In the genomic region with DNA sequence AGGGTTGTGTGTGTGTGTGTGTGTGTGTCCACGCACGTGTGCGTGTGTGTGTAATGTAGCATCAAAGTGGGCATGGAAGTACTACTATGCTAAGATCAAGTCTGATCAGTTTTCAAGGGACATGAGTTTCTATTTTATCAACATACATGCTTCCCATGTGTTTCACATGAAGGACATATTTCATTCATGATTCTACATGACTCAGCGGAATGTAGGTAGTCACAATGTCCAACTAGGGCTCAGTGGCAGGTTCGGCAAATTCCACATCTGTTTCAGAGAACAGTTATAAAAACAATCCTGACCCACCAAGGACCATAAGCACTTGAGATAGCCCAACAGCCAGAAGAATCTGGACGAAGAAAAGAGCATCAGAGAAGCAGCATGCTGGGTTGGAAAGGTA, we compare ENCODE assay signal across 27 cellular contexts.
DNase-seq lines count a peak whose midpoint lies in the region; ATAC-seq, FAIRE-seq and TF ChIP-seq lines count a peak whose summit lies in the region.
"Had no signal": no experiment of that assay in that cellular context is flagged by ENCODE, and none has a peak within 500 bp of the region (broad histone marks: within the 10 kb centered on the region; RNA-seq: fewer than 3 reads in every experiment).

No MANE protein-coding gene starts in this region.

- no peak overlapping the region for H3K23ac ChIP-seq in IMR-90 (ENCODE audit: low read depth, low read length)

- BruUV-seq in HepG2 (replicated peaks; lab: Mats Ljungman, UMichigan) (no TSS peak), IMR-90 (replicated peaks; lab: Mats Ljungman, UMichigan) (no TSS peak), K562 (replicated peaks; lab: Mats Ljungman, UMichigan) (no TSS peak)

- H2BK20ac ChIP-seq in IMR-90 (ENCODE audit: low read depth, low read length): no peak overlapping the region

- TF ChIP-seq POLR2A in HepG2 (IDR thresholded peaks at IDR 0.05; ENCODE audit: insufficient read depth in 1 of 2, low read depth in 2 of 2, low read length in 2 of 2) (no peak), right lobe of liver (IDR thresholded peaks at IDR 0.05) (no peak), IMR-90 (IDR thresholded peaks at IDR 0.05; ENCODE audit: low read depth, low read length) (no peak), K562 (conservative IDR thresholded peaks at IDR 0.05) (no peak)

- no peak overlapping the region for H2AK5ac ChIP-seq in IMR-90 (ENCODE audit: low read depth, low read length)

- dilution Hi-C loops in IMR-90 (cut with HindIII; ENCODE audit: low sequenced_read_pairs, unreplicated experiment): no loop called here

- H4K20me1 ChIP-seq in HepG2 (ENCODE audit: insufficient read depth, low read length) (no peaks in the 10 kb centered on the region), IMR-90 (ENCODE audit: insufficient read depth, low read length) (no peaks in the 10 kb centered on the region; the same call in 1 of the 2 replicates), K562 (replicated peaks; ENCODE audit: control insufficient read depth, insufficient read depth, low read length) (no peaks in the 10 kb centered on the region)
- H4K20me1 ChIP-seq: BLaER1 had no signal

- no peak overlapping the region for H3K4me3 ChIP-seq in HepG2 (replicated peaks in 1 of 3; ENCODE audit: insufficient read depth in 1 of 3, low read depth in 2 of 3, low read length in 3 of 3)
- H3K4me3 ChIP-seq in right lobe of liver: no peak overlapping the region
- no peak overlapping the region for H3K4me3 ChIP-seq in IMR-90 (ENCODE audit: insufficient read depth, low read depth, low read length)
- no peak overlapping the region for H3K4me3 ChIP-seq in K562
- H3K4me3 ChIP-seq: BLaER1 had no signal

- H3K27ac Mint-ChIP-seq in natural killer cell: no peak overlapping the region
- H3K27ac Mint-ChIP-seq: CD14-positive monocyte; CD4-positive, alpha-beta memory T cell; CD4-positive, CD25-positive, alpha-beta regulatory T cell had no signal

- TF ChIP-seq RAD21 in HepG2 (CRISPR knock-in tag; IDR thresholded peaks at IDR 0.05) (no peak), IMR-90 (IDR thresholded peaks at IDR 0.05; ENCODE audit: low read length) (no peak), K562 (CRISPR knock-in tag; conservative IDR thresholded peaks at IDR 0.05 in 1 of 2, IDR thresholded peaks at IDR 0.05 in 1 of 2) (no peak)

- H3K9ac ChIP-seq in HepG2 (ENCODE audit: insufficient read depth, low read depth, low read length): no peak overlapping the region
- no peak overlapping the region for H3K9ac ChIP-seq in IMR-90 (ENCODE audit: low read depth, low read length)
- no peak overlapping the region for H3K9ac ChIP-seq in K562 (ENCODE audit: insufficient read depth in 1 of 2, low read depth in 2 of 2, low read length in 2 of 2)
- H3K9ac ChIP-seq: BLaER1 had no signal

- no peak for TF ChIP-seq CTCF in HepG2 (CRISPR knock-in tag; IDR thresholded peaks at IDR 0.05)
- TF ChIP-seq CTCF in right lobe of liver (IDR thresholded peaks at IDR 0.05): no peak
- no peak for TF ChIP-seq CTCF in IMR-90 (conservative IDR thresholded peaks at IDR 0.05; ENCODE audit: low read depth, low read length)
- no peak for TF ChIP-seq CTCF in K562 (IDR thresholded peaks at IDR 0.05 in 2 of 3, conservative IDR thresholded peaks at IDR 0.05 in 1 of 3; ENCODE audit: insufficient read depth in 2 of 3, low read depth in 1 of 3, low read length in 3 of 3)
- TF ChIP-seq CTCF in natural killer cell (IDR thresholded peaks at IDR 0.05): no peak

- no peak overlapping the region for H3K18ac ChIP-seq in IMR-90 (ENCODE audit: low read depth, low read length)

- FAIRE-seq in HepG2 (lab: Jason Lieb, UNC) (no peak), K562 (lab: Jason Lieb, UNC) (no peak), urothelium cell line (lab: Jason Lieb, UNC) (peak; percentile 50)
- FAIRE-seq: G401.6, GM12891, GM19239 had no signal

- TF ChIP-seq EP300 in HepG2 (IDR thresholded peaks at IDR 0.05; ENCODE audit: low read depth in 2 of 2, low read length in 2 of 2) (no peak), HepG2 (CRISPR knock-in tag; IDR thresholded peaks at IDR 0.05; ENCODE audit: borderline replicate concordance) (no peak), K562 (IDR thresholded peaks at IDR 0.05; ENCODE audit: low read length) (no peak)

- intact Hi-C loops in HepG2 (cut with micrococcal nuclease; ENCODE audit: unreplicated experiment) (no loop called here), right lobe of liver (cut with DNase I) (no loop called here), IMR-90 (cut with micrococcal nuclease) (no loop called here), K562 (cut with micrococcal nuclease) (no loop called here), natural killer cell (cut with micrococcal nuclease) (no loop called here)

- H3K4ac ChIP-seq in IMR-90 (ENCODE audit: low read depth, low read length): no peak overlapping the region

- no peak overlapping the region for H2BK5ac ChIP-seq in IMR-90 (ENCODE audit: low read depth, low read length, poor library complexity, severe bottlenecking)

- H3K79me1 ChIP-seq in IMR-90 (ENCODE audit: low read depth in 1 of 2, low read length in 2 of 2): no peaks in the 10 kb centered on the region

- CTCF ChIA-PET in HepG2 (lab: Yijun Ruan, JAX; ENCODE audit: low intra/inter-chr PET ratio, low total read pairs): no interaction called here
- CTCF ChIA-PET in IMR-90 (lab: Yijun Ruan, JAX): no interaction called here
- CTCF ChIA-PET in K562 (lab: Yijun Ruan, JAX; ENCODE audit: low intra/inter-chr PET ratio): no interaction called here

- no peak overlapping the region for H3K14ac ChIP-seq in IMR-90 (replicated peaks; ENCODE audit: low read depth, low read length)

- no peak overlapping the region for H2AK9ac ChIP-seq in IMR-90 (replicated peaks; ENCODE audit: low read depth, low read length, poor library complexity)

- DNase-seq in HepG2 (ENCODE audit: low spot score): no peak
- DNase-seq in right lobe of liver: no peak
- DNase-seq in IMR-90: no peak
- DNase-seq in K562 (ENCODE audit: extremely low read depth in 1 of 4, low spot score in 3 of 4): no peak
- DNase-seq in urothelium cell line (ENCODE audit: low spot score): no peak
- no peak for DNase-seq in natural killer cell
- no peak for DNase-seq in activated CD4-positive, CD25-positive, alpha-beta regulatory T cell treated with anti-CD3 and anti-CD28 coated beads, Interleukin-2, amount 50 U/mL, for 72 hours
- no peak for DNase-seq in stimulated activated CD4-positive, alpha-beta T cell treated with anti-CD3 and anti-CD28 coated beads, Interleukin-4, amount 100 ng/mL, for 1 hour
- DNase-seq: ACHN; BE2C; C1 segment of cervical spinal cord; CD4-positive, alpha-beta memory T cell; CD4-positive, CD25-positive, alpha-beta regulatory T cell; CD8-positive, alpha-beta memory T cell; COR-L47; DMS 273 treated with DMSO at 0.1 percent for 48 hours; DMS153; DMS53; DMS79; DND-41; GF-D8 had no signal

- no peaks in the 10 kb centered on the region for H3K4me1 ChIP-seq in HepG2 (ENCODE audit: insufficient read depth, low read length)
- H3K4me1 ChIP-seq in right lobe of liver: peaks cover 0 to 18% (median 0%) of the 10 kb centered on the region in 4 donors
- no peaks in the 10 kb centered on the region for H3K4me1 ChIP-seq in IMR-90 (ENCODE audit: control insufficient read depth, insufficient read depth, low read length)
- H3K4me1 ChIP-seq in K562 (replicated peaks in 1 of 2; ENCODE audit: control insufficient read depth in 2 of 2, insufficient read depth in 2 of 2, low read length in 2 of 2): no peaks in the 10 kb centered on the region
- H3K4me1 ChIP-seq: BE2C, BLaER1 had no signal

- H3K4me2 ChIP-seq in HepG2 (ENCODE audit: low read depth, low read length) (no peak overlapping the region), IMR-90 (ENCODE audit: low read depth, low read length) (no peak overlapping the region), K562 (ENCODE audit: insufficient read depth, low read length) (no peak overlapping the region)
- H3K4me2 ChIP-seq: BLaER1 had no signal

- H3K9me1 ChIP-seq in IMR-90 (ENCODE audit: insufficient read depth, low read length) (no peaks in the 10 kb centered on the region), K562 (ENCODE audit: control insufficient read depth, insufficient read depth, low read length) (no peaks in the 10 kb centered on the region)

- H3K27ac ChIP-seq in HepG2 (ENCODE audit: extremely low read length, insufficient read depth, low read length): no peak overlapping the region
- H3K27ac ChIP-seq in right lobe of liver: no peak overlapping the region
- H3K27ac ChIP-seq in IMR-90 (ENCODE audit: insufficient read depth, low read length): no peak overlapping the region
- no peak overlapping the region for H3K27ac ChIP-seq in K562 (ENCODE audit: extremely low read depth, low read depth, low read length)
- H3K27ac ChIP-seq: 22Rv1, BLaER1 had no signal

- H3K27me3 ChIP-seq in HepG2 (ENCODE audit: control insufficient read depth in 1 of 2, insufficient read depth in 2 of 2, low read length in 2 of 2) (peaks cover 0 to 3% of the 10 kb centered on the region in 2 experiments; a peak in 1 of 5 replicates), right lobe of liver (no peaks in the 10 kb centered on the region), IMR-90 (ENCODE audit: control insufficient read depth, insufficient read depth, low read length) (no peaks in the 10 kb centered on the region), K562 (ENCODE audit: control insufficient read depth in 2 of 2, insufficient read depth in 2 of 2, low read length in 2 of 2) (peaks cover 0 to 9% of the 10 kb centered on the region in 2 experiments; a peak in 1 of 5 replicates)
- H3K27me3 ChIP-seq: BLaER1 had no signal

- H3K27me3 Mint-ChIP-seq in natural killer cell (ENCODE audit: low read depth in 2 of 2): peaks cover 3 to 5% of the 10 kb centered on the region in 2 donors

- no peak overlapping the region for H2AFZ ChIP-seq in HepG2 (ENCODE audit: low read length)
- no peak overlapping the region for H2AFZ ChIP-seq in IMR-90 (replicated peaks; ENCODE audit: low read length, poor library complexity)
- H2AFZ ChIP-seq in K562 (ENCODE audit: low read depth, low read length): no peak overlapping the region

- H3K4me1 Mint-ChIP-seq in natural killer cell: no peaks in the 10 kb centered on the region
- H3K4me1 Mint-ChIP-seq: CD14-positive monocyte; CD4-positive, alpha-beta memory T cell; CD4-positive, CD25-positive, alpha-beta regulatory T cell; CD8-positive, alpha-beta memory T cell had no signal

- H3K79me2 ChIP-seq in HepG2 (ENCODE audit: insufficient read depth, low read length): no peaks in the 10 kb centered on the region
- no peaks in the 10 kb centered on the region for H3K79me2 ChIP-seq in K562 (ENCODE audit: control insufficient read depth, insufficient read depth, low read length)

- POLR2A ChIA-PET in HepG2 (lab: Yijun Ruan, JAX) (no interaction called here), IMR-90 (lab: Charles Lee; ENCODE audit: unreplicated experiment) (no interaction called here), K562 (lab: Yijun Ruan, JAX) (no interaction called here)

- H4K5ac ChIP-seq in IMR-90 (ENCODE audit: low read depth, low read length): no peak overlapping the region

- H3K9me3 Mint-ChIP-seq in natural killer cell: no peaks in the 10 kb centered on the region

- in situ Hi-C loops in HepG2 (cut with HindIII; ENCODE audit: extremely low pct_ligation_motif_present, low pct_unique_long_range_greater_than_20kb): no loop called here
- in situ Hi-C loops in IMR-90 (cut with MboI; ENCODE audit: low sequenced_read_pairs): no loop called here
- in situ Hi-C loops in K562 (cut with MboI): no loop called here

- no peak overlapping the region for H4K8ac ChIP-seq in IMR-90 (ENCODE audit: low read depth in 2 of 2, low read length in 2 of 2)

- H3K36me3 Mint-ChIP-seq in natural killer cell: no peaks in the 10 kb centered on the region
- H3K36me3 Mint-ChIP-seq: CD14-positive monocyte; CD4-positive, alpha-beta memory T cell; CD4-positive, CD25-positive, alpha-beta regulatory T cell; CD8-positive, alpha-beta memory T cell had no signal

- ATAC-seq in HepG2 (no peak), right lobe of liver (no peak), IMR-90 (ENCODE audit: low read depth) (no peak), K562 (no peak), natural killer cell (no peak)

- H4K91ac ChIP-seq in IMR-90 (ENCODE audit: insufficient read depth, low read depth, low read length): no peak overlapping the region

- no peaks in the 10 kb centered on the region for H3K36me3 ChIP-seq in HepG2 (replicated peaks in 1 of 2; ENCODE audit: control insufficient read depth in 1 of 2, insufficient read depth in 2 of 2, low read length in 2 of 2)
- no peaks in the 10 kb centered on the region for H3K36me3 ChIP-seq in right lobe of liver
- H3K36me3 ChIP-seq in IMR-90 (ENCODE audit: control insufficient read depth, insufficient read depth, low read length): no peaks in the 10 kb centered on the region
- H3K36me3 ChIP-seq in K562 (ENCODE audit: control insufficient read depth, insufficient read depth, low read length): no peaks in the 10 kb centered on the region
- H3K36me3 ChIP-seq: BE2C, BLaER1 had no signal

- H3K56ac ChIP-seq in IMR-90 (ENCODE audit: extremely low read depth, insufficient read depth, low read length): no peak overlapping the region

- 63% methylated on average over 6 of the region's 6 CpGs for WGBS in HepG2 (ENCODE audit: low lambda C conversion rate)
- WGBS in right lobe of liver (ENCODE audit: insufficient coverage, low coverage, low lambda C conversion rate, missing lambda C conversion rate): 64% methylated on average over 6 of the region's 6 CpGs
- no CpG with 5 or more reads among the region's 6 CpGs for WGBS in IMR-90 (ENCODE audit: extremely low coverage in 2 of 2, insufficient read length in 1 of 2), 2 experiments
- WGBS in K562 (ENCODE audit: insufficient coverage, low coverage, missing lambda C conversion rate): 0% methylated on average over 6 of the region's 6 CpGs

- no peaks in the 10 kb centered on the region for H3K9me3 ChIP-seq in HepG2 (ENCODE audit: low read length)
- H3K9me3 ChIP-seq in right lobe of liver: no peaks in the 10 kb centered on the region
- no peaks in the 10 kb centered on the region for H3K9me3 ChIP-seq in IMR-90 (ENCODE audit: control insufficient read depth, insufficient read depth, low read length)
- no peaks in the 10 kb centered on the region for H3K9me3 ChIP-seq in K562 (replicated peaks; ENCODE audit: control insufficient read depth, insufficient read depth, low read depth, low read length)
- H3K9me3 ChIP-seq: BE2C, BLaER1 had no signal

- no peak overlapping the region for H2BK15ac ChIP-seq in IMR-90 (ENCODE audit: low read depth, low read length)

- no peak overlapping the region for H3K4me3 Mint-ChIP-seq in natural killer cell
- H3K4me3 Mint-ChIP-seq: CD14-positive monocyte; CD4-positive, alpha-beta memory T cell; CD4-positive, CD25-positive, alpha-beta regulatory T cell; CD8-positive, alpha-beta memory T cell had no signal

- no peak overlapping the region for H2BK120ac ChIP-seq in IMR-90 (ENCODE audit: low read depth, low read length)

Comparison
In these comparisons a context has a peak if more than half of its experiments do, and no peak if none do; other contexts are left out.
1. Of the 241 proteins assayed by ChIP-seq in both HepG2 and K562: peak only in HepG2: none; only in K562: MAFG, NFE2 and NFE2L1; in both: MAFF and MAFK; in neither: 236.